17 cellular contexts compared by ENCODE assay signal in genomic region chr5:36179950-36180349, GRCh38.
"Had no signal": no experiment of that assay in that cellular context is flagged by ENCODE, and none has a peak within 500 bp of the region (broad histone marks: within the 10 kb centered on the region; RNA-seq: fewer than 3 reads in every experiment).

No MANE protein-coding gene starts in this region.

- H3K27me3 Mint-ChIP-seq: activated CD4-positive, alpha-beta memory T cell treated with anti-CD3 and anti-CD28 coated beads for 36 hours; activated naive CD8-positive, alpha-beta T cell had no signal

- H3K27ac Mint-ChIP-seq: activated CD4-positive, alpha-beta memory T cell treated with anti-CD3 and anti-CD28 coated beads for 36 hours; activated naive CD8-positive, alpha-beta T cell; natural killer cell; T-helper 1 cell treated with Interleukin-12 subunit alpha and Interleukin-12 subunit beta and Interleukin-4 antibody, amounts not matched to agents 30 μg/mL and 1 μg/mL, for 36 hours had no signal

- ATAC-seq: left lung; natural killer cell; stimulated activated naive CD8-positive, alpha-beta T cell treated with anti-CD3 and anti-CD28 coated beads, Interleukin-15, Interleukin-2, amounts not matched to agents 100 U/mL and 50 U/mL, for 24 hours had no signal

- DNase-seq: activated CD4-positive, alpha-beta memory T cell treated with anti-CD3 and anti-CD28 coated beads for 36 hours; activated CD4-positive, alpha-beta T cell treated with anti-CD3 and anti-CD28 coated beads for 4 hours; activated CD4-positive, CD25-positive, alpha-beta regulatory T cell; activated naive CD4-positive, alpha-beta T cell; activated T-cell treated with anti-CD3 and anti-CD28 coated beads for 4 hours; effector CD4-positive, alpha-beta T cell; erythroblast; foreskin fibroblast; kidney glomerular epithelial cell; left lung; natural killer cell; stimulated activated CD4-positive, alpha-beta T cell treated with anti-CD3 and anti-CD28 coated beads, Interleukin-4, amount 100 ng/mL, for 24 hours; stimulated activated naive CD8-positive, alpha-beta T cell treated with anti-CD3 and anti-CD28 coated beads, Interleukin-15, Interleukin-2, amounts not matched to agents 100 U/mL and 50 U/mL, for 24 hours; thyroid gland had no signal

- H3K9me3 ChIP-seq: left lung, right atrium auricular region, thyroid gland had no signal

- H3K4me1 ChIP-seq: left lung, right atrium auricular region, thyroid gland had no signal

- H3K27me3 ChIP-seq: left lung, right atrium auricular region, thyroid gland had no signal

- H3K9me3 Mint-ChIP-seq: activated CD4-positive, alpha-beta memory T cell treated with anti-CD3 and anti-CD28 coated beads for 36 hours; natural killer cell; T-helper 1 cell treated with Interleukin-12 subunit alpha and Interleukin-12 subunit beta and Interleukin-4 antibody, amounts not matched to agents 30 μg/mL and 1 μg/mL, for 36 hours had no signal

- H3K4me3 Mint-ChIP-seq: activated CD4-positive, alpha-beta memory T cell treated with anti-CD3 and anti-CD28 coated beads for 36 hours; activated naive CD8-positive, alpha-beta T cell; natural killer cell; T-helper 1 cell treated with Interleukin-12 subunit alpha and Interleukin-12 subunit beta and Interleukin-4 antibody, amounts not matched to agents 30 μg/mL and 1 μg/mL, for 36 hours had no signal

- H3K4me1 Mint-ChIP-seq: natural killer cell had no signal

- H3K4me3 ChIP-seq: left lung, right atrium auricular region, thyroid gland had no signal
